Comparison of ENCODE assay signal across 29 cellular contexts in the genomic region with DNA sequence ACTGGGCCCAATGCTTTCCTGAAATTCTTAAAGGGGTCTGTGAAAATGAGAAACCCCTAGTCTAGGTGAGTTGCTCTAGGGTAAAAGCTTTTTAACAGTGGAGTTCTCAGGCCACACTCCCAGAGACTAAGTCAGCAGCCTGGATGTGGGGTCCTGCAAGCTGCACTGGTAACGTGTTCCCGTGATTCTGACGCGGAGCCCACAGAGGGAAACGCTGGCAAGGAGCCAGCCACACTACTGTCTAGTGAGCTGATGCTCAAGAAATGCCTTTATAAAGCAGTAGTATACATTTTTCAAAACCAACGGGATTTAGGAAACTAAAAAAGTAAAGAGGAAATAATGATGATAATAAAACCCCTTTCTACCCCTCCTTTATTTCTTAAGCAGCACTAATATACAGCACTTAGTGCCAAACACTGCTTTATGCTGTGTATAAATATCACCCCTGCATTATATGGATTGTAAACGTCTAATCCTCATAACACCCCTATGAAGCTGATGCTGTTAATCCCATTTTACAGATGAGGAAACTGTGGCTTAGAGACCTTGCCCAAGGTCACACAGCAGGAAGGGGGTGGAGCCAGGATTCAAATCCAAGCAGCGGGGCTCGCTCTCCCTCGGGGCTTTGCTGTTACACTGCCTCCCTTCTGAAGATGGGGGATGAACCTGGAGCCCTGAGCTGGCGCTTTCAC. TPM values are rescaled to one million over a fixed set of nuclear protein-coding genes. Genes with fewer than 3 reads are reported as not detected.
"Had no signal": no experiment of that assay in that cellular context is flagged by ENCODE, and none has a peak within 500 bp of the region (broad histone marks: within the 10 kb centered on the region; RNA-seq: fewer than 3 reads in every experiment).

No MANE protein-coding gene starts in this region.

- H3K4me3 ChIP-seq: breast epithelium, testis, transverse colon had no signal

- H3K9me3 Mint-ChIP-seq: activated CD4-positive, alpha-beta memory T cell treated with anti-CD3 and anti-CD28 coated beads for 36 hours; activated CD4-positive, alpha-beta T cell treated with anti-CD3 and anti-CD28 coated beads, Interleukin-2, amount 10 ng/mL, durations not matched to agents 24 days and 14 days; activated naive CD8-positive, alpha-beta T cell treated with anti-CD3 and anti-CD28 coated beads, Interleukin-2, amount 50 U/mL, for 24 hours; activated T-cell treated with anti-CD3 and anti-CD28 coated beads, Interleukin-2, amount 50 U/mL, for 24 hours; activated T-helper 17 cell treated with anti-CD3 and anti-CD28 coated beads, Interleukin-2, amount 50 U/mL, for 72 hours; central memory CD8-positive, alpha-beta T cell; dendritic cell treated with granulocyte-macrophage colony-stimulating factor and Interleukin-4, amounts not matched to agents 40 ng/mL and 50 ng/mL, for 4 days; endodermal cell; nephron had no signal

- FAIRE-seq: keratinocyte, TTC549 had no signal

- H3K4me3 Mint-ChIP-seq: activated CD4-positive, alpha-beta memory T cell treated with anti-CD3 and anti-CD28 coated beads for 36 hours; activated CD4-positive, alpha-beta T cell treated with anti-CD3 and anti-CD28 coated beads, Interleukin-2, amount 10 ng/mL, durations not matched to agents 24 days and 14 days; activated naive CD8-positive, alpha-beta T cell treated with anti-CD3 and anti-CD28 coated beads, Interleukin-2, amount 50 U/mL, for 24 hours; activated T-cell treated with anti-CD3 and anti-CD28 coated beads, Interleukin-2, amount 50 U/mL, for 24 hours; activated T-helper 17 cell treated with anti-CD3 and anti-CD28 coated beads, Interleukin-2, amount 50 U/mL, for 72 hours; central memory CD8-positive, alpha-beta T cell; dendritic cell treated with granulocyte-macrophage colony-stimulating factor and Interleukin-4, amounts not matched to agents 40 ng/mL and 50 ng/mL, for 4 days; endodermal cell; nephron had no signal

- H3K4me1 ChIP-seq: breast epithelium, transverse colon had no signal

- DNase-seq: activated CD4-positive, alpha-beta memory T cell treated with anti-CD3 and anti-CD28 coated beads for 36 hours; activated CD4-positive, alpha-beta T cell treated with anti-CD3 and anti-CD28 coated beads, Interleukin-2, amount 10 ng/mL, durations not matched to agents 24 days and 14 days; activated CD4-positive, CD25-positive, alpha-beta regulatory T cell treated with anti-CD3 and anti-CD28 coated beads, Interleukin-2, amount 50 U/mL, for 72 hours; activated CD8-positive, alpha-beta memory T cell treated with anti-CD3 and anti-CD28 coated beads, Interleukin-2, amount 50 U/mL, for 48 hours; activated gamma-delta T cell treated with Interleukin-2 at 50 U/mL for 16 hours; activated naive CD4-positive, alpha-beta T cell treated with anti-CD3 and anti-CD28 coated beads, Interleukin-2, amount 50 U/mL, for 16 hours; activated naive CD8-positive, alpha-beta T cell treated with anti-CD3 and anti-CD28 coated beads, Interleukin-2, amount 50 U/mL, for 24 hours; activated T-cell treated with anti-CD3 and anti-CD28 coated beads, Interleukin-2, amount 50 U/mL, for 24 hours; endodermal cell; hippocampal formation; left cardiac atrium; left ventricle myocardium superior; stimulated activated CD4-positive, alpha-beta T cell treated with anti-CD3 and anti-CD28 coated beads, Interleukin-4, amount 100 ng/mL, for 1 hour; stimulated activated naive CD8-positive, alpha-beta T cell treated with anti-CD3 and anti-CD28 coated beads, Interleukin-15, Interleukin-2, amounts not matched to agents 100 U/mL and 50 U/mL, for 24 hours; testis; transverse colon; WERI-Rb-1 had no signal

- H3K9me3 ChIP-seq: breast epithelium, testis, transverse colon had no signal

- H3K27me3 ChIP-seq: testis had no signal

- ATAC-seq: activated naive CD8-positive, alpha-beta T cell treated with anti-CD3 and anti-CD28 coated beads, Interleukin-2, amount 50 U/mL, for 24 hours; activated T-helper 17 cell treated with anti-CD3 and anti-CD28 coated beads, Interleukin-2, amount 50 U/mL, for 72 hours; esophagus mucosa; left cardiac atrium; left ventricle myocardium superior; right cardiac atrium; stimulated activated naive CD8-positive, alpha-beta T cell treated with anti-CD3 and anti-CD28 coated beads, Interleukin-15, Interleukin-2, amounts not matched to agents 100 U/mL and 50 U/mL, for 24 hours had no signal

- H3K36me3 Mint-ChIP-seq: activated CD4-positive, alpha-beta memory T cell treated with anti-CD3 and anti-CD28 coated beads for 36 hours had no signal

- H3K27ac ChIP-seq: breast epithelium, testis, transverse colon, WERI-Rb-1 had no signal

- H3K4me1 Mint-ChIP-seq: activated CD4-positive, alpha-beta T cell treated with anti-CD3 and anti-CD28 coated beads, Interleukin-2, amount 10 ng/mL, durations not matched to agents 24 days and 14 days; activated naive CD8-positive, alpha-beta T cell treated with anti-CD3 and anti-CD28 coated beads, Interleukin-2, amount 50 U/mL, for 24 hours; activated T-helper 17 cell treated with anti-CD3 and anti-CD28 coated beads, Interleukin-2, amount 50 U/mL, for 72 hours; central memory CD8-positive, alpha-beta T cell; nephron had no signal

- H3K36me3 ChIP-seq: breast epithelium, transverse colon had no signal

RNA-seq across cellular contexts. Expression of gene KCNK15, which starts 25.0 kb away (rescaled TPM):
- total RNA-seq: lung microvascular endothelial cell had no signal
- polyA plus RNA-seq: keratinocyte had no signal

RNA-seq across cellular contexts. Expression of gene RIMS4, which starts 39.7 kb away (rescaled TPM):
- total RNA-seq: activated CD4-positive, alpha-beta memory T cell treated with anti-CD3 and anti-CD28 coated beads for 36 hours; activated CD4-positive, alpha-beta T cell treated with anti-CD3 and anti-CD28 coated beads, Interleukin-2, amount 10 ng/mL, durations not matched to agents 24 days and 14 days; lung microvascular endothelial cell had no signal
- polyA plus RNA-seq: keratinocyte had no signal

RNA-seq across cellular contexts. Expression of gene CCN5, which starts 55.5 kb away (rescaled TPM):
- total RNA-seq: activated CD4-positive, alpha-beta memory T cell treated with anti-CD3 and anti-CD28 coated beads for 36 hours; activated CD4-positive, alpha-beta T cell treated with anti-CD3 and anti-CD28 coated beads, Interleukin-2, amount 10 ng/mL, durations not matched to agents 24 days and 14 days; activated CD8-positive, alpha-beta memory T cell treated with anti-CD3 and anti-CD28 coated beads for 36 hours; activated T-helper 17 cell treated with anti-CD3 and anti-CD28 coated beads, Interleukin-2, amount 50 U/mL, for 72 hours; endodermal cell; lung microvascular endothelial cell; urinary bladder had no signal
- polyA plus RNA-seq: keratinocyte had no signal
